ENCODE assay signal across 15 cellular contexts in the genomic region with DNA sequence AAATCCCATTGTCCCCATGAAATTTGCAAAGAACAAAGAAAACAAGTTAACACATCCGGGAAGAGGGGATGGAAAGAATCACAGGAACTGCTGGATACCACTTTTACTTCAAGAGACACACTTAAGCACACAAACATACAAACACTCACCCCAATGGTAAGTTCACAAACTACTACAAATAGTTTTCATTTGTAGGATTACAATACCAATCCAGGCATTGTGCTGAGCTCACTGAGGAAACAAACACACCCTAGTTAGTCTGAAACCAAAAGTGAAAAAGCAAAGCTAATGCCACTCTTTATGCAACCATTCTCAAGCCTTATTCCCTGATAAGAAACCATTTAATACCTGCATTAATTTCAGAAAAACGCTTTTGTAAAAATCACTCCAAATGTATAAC. TPM values are rescaled to one million over a fixed set of nuclear protein-coding genes. Genes with fewer than 3 reads are reported as not detected.
DNase-seq lines count a peak whose midpoint lies in the region; ATAC-seq, FAIRE-seq and TF ChIP-seq lines count a peak whose summit lies in the region.
"Had no signal": no experiment of that assay in that cellular context is flagged by ENCODE, and none has a peak within 500 bp of the region (broad histone marks: within the 10 kb centered on the region; RNA-seq: fewer than 3 reads in every experiment).

No MANE protein-coding gene starts in this region.

- FAIRE-seq in bronchial epithelial cell (lab: Jason Lieb, UNC) = no peak

- TF ChIP-seq CTCF in right atrium auricular region (IDR thresholded peaks at IDR 0.05) = no peak
- no peak for TF ChIP-seq CTCF in bronchial epithelial cell (IDR thresholded peaks at IDR 0.05; ENCODE audit: insufficient read depth, low read length, severe bottlenecking)
- TF ChIP-seq CTCF in nephron progenitor cell (IDR thresholded peaks at IDR 0.05) = no peak

- H3K4me3 ChIP-seq in right atrium auricular region = no peak overlapping the region
- H3K4me3 ChIP-seq in bronchial epithelial cell (ENCODE audit: low read depth, low read length) = peak overlapping the region; percentile 2
- no peak overlapping the region for H3K4me3 ChIP-seq in mesodermal cell (ENCODE audit: extremely low read depth, insufficient read depth, low read length, poor library complexity, severe bottlenecking)
- H3K4me3 ChIP-seq: colonic mucosa, testis had no signal

- 77 to 83% methylated on average over 1 to 2 of the region's 2 CpGs for WGBS in mesodermal cell (ENCODE audit: insufficient coverage in 2 of 2), 2 experiments

- H3K9me3 ChIP-seq in right atrium auricular region (no peaks in the 10 kb centered on the region), mesodermal cell (ENCODE audit: control insufficient read depth, low read length) (no peaks in the 10 kb centered on the region)
- H3K9me3 ChIP-seq: colonic mucosa, testis had no signal

- H3K4me1 ChIP-seq in right atrium auricular region = peaks cover 0 to 38% of the 10 kb centered on the region in 2 donors
- peaks cover 15% of the 10 kb centered on the region for H3K4me1 ChIP-seq in mesodermal cell (ENCODE audit: control insufficient read depth, insufficient read depth, low read length, poor library complexity, severe bottlenecking)
- H3K4me1 ChIP-seq: testis had no signal

- no peaks in the 10 kb centered on the region for H3K9me3 Mint-ChIP-seq in nephron progenitor cell
- H3K9me3 Mint-ChIP-seq: neural crest cell had no signal

- peaks cover 10% of the 10 kb centered on the region for H3K4me1 Mint-ChIP-seq in nephron progenitor cell
- H3K4me1 Mint-ChIP-seq: B cell, neural crest cell had no signal

- DNase-seq in right atrium auricular region (ENCODE audit: low spot score) = no peak
- DNase-seq in left ventricle myocardium superior = no peak
- peak; percentile 64 for DNase-seq in bronchial epithelial cell (ENCODE audit: low read depth)
- DNase-seq in NCI-H2107 treated with DMSO at 0.1 percent for 48 hours (lab: John Stamatoyannopoulos, UW; ENCODE audit: unreplicated experiment) = no peak
- no peak for DNase-seq in head of caudate nucleus
- DNase-seq in nephron progenitor cell = no peak
- DNase-seq in activated CD4-positive, CD25-positive, alpha-beta regulatory T cell (lab: John Stamatoyannopoulos, UW) = no peak
- DNase-seq: colonic mucosa; hypothalamus; stimulated activated CD4-positive, alpha-beta T cell treated with anti-CD3 and anti-CD28 coated beads, Interleukin-4, amount 100 ng/mL, for 1 hour; testis had no signal

- intact Hi-C loops in left ventricle myocardium superior (cut with micrococcal nuclease) (no loop called here), head of caudate nucleus (cut with DNase I) (no loop called here)

- H3K27me3 Mint-ChIP-seq in nephron progenitor cell (ENCODE audit: low read depth, poor library complexity) = no peaks in the 10 kb centered on the region
- H3K27me3 Mint-ChIP-seq: B cell had no signal

- H3K27ac Mint-ChIP-seq in nephron progenitor cell = no peak overlapping the region
- H3K27ac Mint-ChIP-seq: B cell had no signal

- no peak for ATAC-seq in left ventricle myocardium superior

- peak overlapping the region; percentile 34 to 78 for H3K27ac ChIP-seq in right atrium auricular region
- peak overlapping the region; percentile 2 for H3K27ac ChIP-seq in mesodermal cell (ENCODE audit: low read depth, low read length, severe bottlenecking)
- H3K27ac ChIP-seq: colonic mucosa, VCaP had no signal

- peaks cover 33% of the 10 kb centered on the region for H3K36me3 Mint-ChIP-seq in nephron progenitor cell (ENCODE audit: low read depth)

- no peaks in the 10 kb centered on the region for H3K27me3 ChIP-seq in right atrium auricular region
- no peaks in the 10 kb centered on the region for H3K27me3 ChIP-seq in bronchial epithelial cell (ENCODE audit: control insufficient read depth, insufficient read depth, low read length)
- H3K27me3 ChIP-seq: colonic mucosa, testis had no signal

- no peaks in the 10 kb centered on the region for H3K36me3 ChIP-seq in right atrium auricular region
- no peaks in the 10 kb centered on the region for H3K36me3 ChIP-seq in bronchial epithelial cell (ENCODE audit: control insufficient read depth, insufficient read depth, low read length)
- H3K36me3 ChIP-seq in mesodermal cell (ENCODE audit: control insufficient read depth, insufficient read depth, low read length) = peaks cover 9% of the 10 kb centered on the region
- H3K36me3 ChIP-seq: colonic mucosa had no signal

- H3K4me3 Mint-ChIP-seq in nephron progenitor cell = no peak overlapping the region
- H3K4me3 Mint-ChIP-seq: B cell, neural crest cell had no signal

RNA-seq across cellular contexts. Expression of gene RNF115, which starts 38.4 kb away (rescaled TPM):
- total RNA-seq in right atrium auricular region = 10 to 100 TPM; 42.8 to 44.6 TPM
- total RNA-seq in left ventricle myocardium superior = 48.2 TPM
- 8.4 and 9.0 TPM in 2 replicates for total RNA-seq in bronchial epithelial cell
- 10.6 TPM for polyA plus RNA-seq in mesodermal cell (2013, experiment 1 of 2)
- 8.8 TPM for polyA plus RNA-seq in mesodermal cell (2013, experiment 2 of 2)

RNA-seq across cellular contexts. Expression of gene POLR3C, which starts 38.5 kb away (rescaled TPM):
- total RNA-seq in right atrium auricular region (10 to 100 TPM; 16.0 to 19.5 TPM), left ventricle myocardium superior (14.9 TPM), bronchial epithelial cell (22.9 and 28.2 TPM in 2 replicates)
- polyA plus RNA-seq in mesodermal cell (2013, experiment 1 of 2) = 27.6 TPM
- 28.1 TPM for polyA plus RNA-seq in mesodermal cell (2013, experiment 2 of 2)

RNA-seq across cellular contexts. Expression of gene NUDT17, which starts 59.9 kb away (rescaled TPM):
- total RNA-seq in right atrium auricular region (10 to 100 TPM in 1 of 2 donors, 1 to 10 TPM in 1; 3.2 to 10.5 TPM), left ventricle myocardium superior (3.4 TPM), bronchial epithelial cell (0.53 and 1.2 TPM in 2 replicates)
- polyA plus RNA-seq in mesodermal cell (2013, experiment 1 of 2) = 4.7 TPM
- 3.2 TPM for polyA plus RNA-seq in mesodermal cell (2013, experiment 2 of 2)
